ENCODE assay signal across 25 cellular contexts in the genomic region with DNA sequence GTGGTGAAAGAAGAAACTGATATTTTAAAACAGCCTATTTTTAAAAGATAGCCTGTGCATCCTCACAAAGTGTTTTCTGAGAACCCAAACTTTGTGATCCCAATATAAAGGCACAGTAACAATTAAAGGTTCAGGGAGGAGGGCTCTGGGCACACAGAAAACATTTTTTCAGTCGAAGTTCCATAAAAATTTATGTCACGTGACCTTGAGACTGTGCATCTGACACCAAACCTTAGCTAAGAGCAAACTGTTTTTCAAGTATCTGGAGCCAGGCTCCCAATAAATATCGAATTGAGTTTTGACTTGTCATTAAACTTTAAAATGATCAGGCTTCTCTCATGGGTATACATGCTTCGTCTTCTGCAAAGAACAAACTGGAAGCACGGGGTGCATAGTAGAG.
DNase-seq lines count a peak whose midpoint lies in the region; ATAC-seq, FAIRE-seq and TF ChIP-seq lines count a peak whose summit lies in the region.
"Had no signal": no experiment of that assay in that cellular context is flagged by ENCODE, and none has a peak within 500 bp of the region (broad histone marks: within the 10 kb centered on the region; RNA-seq: fewer than 3 reads in every experiment).

No MANE protein-coding gene starts in this region.

- RAD21 ChIA-PET in GM12878 (lab: Charles Lee; ENCODE audit: unreplicated experiment), result no interaction called here

- no peak for ATAC-seq in HepG2
- ATAC-seq in right lobe of liver, result no peak
- ATAC-seq in GM12878, result no peak
- no peak for ATAC-seq in HG02623 (IDR thresholded peaks at IDR 0.05; ENCODE audit: unreplicated experiment)

- H3K4me1 ChIP-seq in HepG2 (ENCODE audit: insufficient read depth, low read length), result no peaks in the 10 kb centered on the region
- no peaks in the 10 kb centered on the region for H3K4me1 ChIP-seq in right lobe of liver
- no peaks in the 10 kb centered on the region for H3K4me1 ChIP-seq in GM12878 (ENCODE audit: control insufficient read depth, insufficient read depth, low read length)
- no peaks in the 10 kb centered on the region for H3K4me1 ChIP-seq in kidney (ENCODE audit: control insufficient read depth in 1 of 2, insufficient read depth in 1 of 2, low read depth in 1 of 2, low read length in 2 of 2)
- no peaks in the 10 kb centered on the region for H3K4me1 ChIP-seq in spleen
- H3K4me1 ChIP-seq: BE2C, BLaER1 had no signal

- no peak for DNase-seq in HepG2 (ENCODE audit: low spot score)
- no peak for DNase-seq in right lobe of liver
- DNase-seq in GM12878 (ENCODE audit: low read depth, low spot score), result no peak
- DNase-seq in kidney, result no peak
- no peak for DNase-seq in spleen
- no peak for DNase-seq in NCI-H128 (lab: John Stamatoyannopoulos, UW; ENCODE audit: unreplicated experiment)
- DNase-seq: ACHN; BE2C; C1 segment of cervical spinal cord; CD4-positive, alpha-beta memory T cell; CD4-positive, CD25-positive, alpha-beta regulatory T cell; CD8-positive, alpha-beta memory T cell; COR-L47; DMS 273 treated with DMSO at 0.1 percent for 48 hours; DMS153; DMS53; DMS79; DND-41; EL; GDM1 had no signal

- CTCF ChIA-PET in HepG2 (lab: Yijun Ruan, JAX; ENCODE audit: low intra/inter-chr PET ratio, low total read pairs) (no interaction called here), GM12878 (lab: Yijun Ruan, JAX) (no interaction called here)

- H3K4me2 ChIP-seq in HepG2 (ENCODE audit: low read depth, low read length) (no peak overlapping the region), GM12878 (ENCODE audit: control insufficient read depth, insufficient read depth) (no peak overlapping the region)
- H3K4me2 ChIP-seq: BLaER1 had no signal

- 13% methylated on average over 3 of the region's 5 CpGs for WGBS in HepG2 (ENCODE audit: low lambda C conversion rate)
- WGBS in right lobe of liver (ENCODE audit: insufficient coverage, low coverage, low lambda C conversion rate, missing lambda C conversion rate), result 35% methylated on average over 5 of the region's 5 CpGs
- 2% methylated on average over 5 of the region's 5 CpGs for WGBS in GM12878 (ENCODE audit: insufficient coverage, insufficient replicate concordance, low lambda C conversion rate, missing lambda C conversion rate)
- 52 to 82% (median 67%) methylated on average over 5 of the region's 5 CpGs for WGBS in spleen, 5 donors

- POLR2A ChIA-PET in HepG2 (lab: Yijun Ruan, JAX), result no interaction called here
- POLR2A ChIA-PET in GM12878 (lab: Charles Lee), result no interaction called here

- SMC1A ChIA-PET in GM12878 (lab: Charles Lee; ENCODE audit: uncharacterized antibody, unreplicated experiment), result no interaction called here

- intact Hi-C loops in HepG2 (cut with micrococcal nuclease; ENCODE audit: unreplicated experiment) (no loop called here), right lobe of liver (cut with DNase I) (no loop called here), GM12878 (cut with micrococcal nuclease; ENCODE audit: unreplicated experiment) (no loop called here), kidney (cut with DNase I) (no loop called here), spleen (cut with DNase I; ENCODE audit: low total_unique reads) (no loop called here)

- H3K27me3 ChIP-seq in HepG2 (ENCODE audit: control insufficient read depth in 1 of 2, insufficient read depth in 2 of 2, low read length in 2 of 2) (no peaks in the 10 kb centered on the region), right lobe of liver (no peaks in the 10 kb centered on the region), GM12878 (replicated peaks in 1 of 2; ENCODE audit: control insufficient read depth in 2 of 2, insufficient read depth in 2 of 2, low read length in 1 of 2) (no peaks in the 10 kb centered on the region), spleen (replicated peaks in 1 of 7) (peaks cover 0 to 4% (median 0%) of the 10 kb centered on the region in 7 donors)
- H3K27me3 ChIP-seq: BE2C had no signal

- FAIRE-seq in HepG2 (lab: Jason Lieb, UNC) (no peak), GM12878 (lab: Jason Lieb, UNC) (no peak), kidney (lab: Jason Lieb, UNC) (peak; percentile 19)
- FAIRE-seq: GM12891, GM19239 had no signal

- H3K36me3 ChIP-seq in HepG2 (replicated peaks in 1 of 2; ENCODE audit: control insufficient read depth in 1 of 2, insufficient read depth in 2 of 2, low read length in 2 of 2) (no peaks in the 10 kb centered on the region), right lobe of liver (no peaks in the 10 kb centered on the region), GM12878 (ENCODE audit: control insufficient read depth in 2 of 2, insufficient read depth in 2 of 2, low read length in 1 of 2) (no peaks in the 10 kb centered on the region), kidney (ENCODE audit: control insufficient read depth in 1 of 2, insufficient read depth in 2 of 2, low read length in 2 of 2) (no peaks in the 10 kb centered on the region), spleen (no peaks in the 10 kb centered on the region)
- H3K36me3 ChIP-seq: BE2C, BLaER1 had no signal

- BruUV-seq in HepG2 (replicated peaks; lab: Mats Ljungman, UMichigan) (no TSS peak), GM12878 (replicated peaks; lab: Mats Ljungman, UMichigan) (no TSS peak)

- no peak overlapping the region for H3K4me3 ChIP-seq in HepG2 (replicated peaks in 1 of 3; ENCODE audit: insufficient read depth in 1 of 3, low read depth in 2 of 3, low read length in 3 of 3)
- H3K4me3 ChIP-seq in right lobe of liver, result no peak overlapping the region
- H3K4me3 ChIP-seq in GM12878, result no peak overlapping the region
- no peak overlapping the region for H3K4me3 ChIP-seq in kidney (ENCODE audit: low read length in 2 of 2)
- no peak overlapping the region for H3K4me3 ChIP-seq in spleen
- H3K4me3 ChIP-seq: BLaER1 had no signal

- TF ChIP-seq RAD21 in HepG2 (CRISPR knock-in tag; IDR thresholded peaks at IDR 0.05), result no peak
- TF ChIP-seq RAD21 in GM12878 (IDR thresholded peaks at IDR 0.05; ENCODE audit: insufficient read depth, low read depth, low read length), result no peak

- no peak for TF ChIP-seq EP300 in HepG2 (IDR thresholded peaks at IDR 0.05; ENCODE audit: low read depth in 2 of 2, low read length in 2 of 2)
- TF ChIP-seq EP300 in HepG2 (CRISPR knock-in tag; IDR thresholded peaks at IDR 0.05; ENCODE audit: borderline replicate concordance), result no peak
- TF ChIP-seq EP300 in GM12878 (IDR thresholded peaks at IDR 0.05; ENCODE audit: borderline replicate concordance in 1 of 2, control insufficient read depth in 1 of 2, low read depth in 2 of 2, low read length in 2 of 2), result no peak

- no peak overlapping the region for H2AFZ ChIP-seq in HepG2 (ENCODE audit: low read length)
- no peak overlapping the region for H2AFZ ChIP-seq in GM12878 (ENCODE audit: control insufficient read depth, low read depth, low read length)

- H3K9me3 ChIP-seq in HepG2 (ENCODE audit: low read length), result no peaks in the 10 kb centered on the region
- H3K9me3 ChIP-seq in right lobe of liver, result no peaks in the 10 kb centered on the region
- no peaks in the 10 kb centered on the region for H3K9me3 ChIP-seq in GM12878 (replicated peaks; ENCODE audit: control insufficient read depth, insufficient read depth, low read length)
- H3K9me3 ChIP-seq in kidney (ENCODE audit: control insufficient read depth in 1 of 2, low read length in 2 of 2), result no peaks in the 10 kb centered on the region
- H3K9me3 ChIP-seq in spleen, result no peaks in the 10 kb centered on the region
- H3K9me3 ChIP-seq: BE2C, BLaER1 had no signal

- H3K79me2 ChIP-seq in HepG2 (ENCODE audit: insufficient read depth, low read length) (no peaks in the 10 kb centered on the region), GM12878 (ENCODE audit: control insufficient read depth, insufficient read depth, low read length) (no peaks in the 10 kb centered on the region)

- H3K9ac ChIP-seq in HepG2 (ENCODE audit: insufficient read depth, low read depth, low read length) (no peak overlapping the region), GM12878 (ENCODE audit: control insufficient read depth, insufficient read depth, low read length) (no peak overlapping the region), kidney (ENCODE audit: low read length in 2 of 2) (no peak overlapping the region)
- H3K9ac ChIP-seq: BLaER1 had no signal

- TF ChIP-seq POLR2A in HepG2 (IDR thresholded peaks at IDR 0.05; ENCODE audit: insufficient read depth in 1 of 2, low read depth in 2 of 2, low read length in 2 of 2), result no peak
- no peak for TF ChIP-seq POLR2A in right lobe of liver (IDR thresholded peaks at IDR 0.05)
- TF ChIP-seq POLR2A in GM12878 (IDR thresholded peaks at IDR 0.05; ENCODE audit: low read depth, low read length), result no peak
- TF ChIP-seq POLR2A in spleen (IDR thresholded peaks at IDR 0.05), result no peak

- in situ Hi-C loops in HepG2 (cut with HindIII; ENCODE audit: extremely low pct_ligation_motif_present, low pct_unique_long_range_greater_than_20kb), result no loop called here
- in situ Hi-C loops in GM12878 (cut with MboI), result no loop called here

- no peaks in the 10 kb centered on the region for H4K20me1 ChIP-seq in HepG2 (ENCODE audit: insufficient read depth, low read length)
- no peaks in the 10 kb centered on the region for H4K20me1 ChIP-seq in GM12878 (ENCODE audit: control insufficient read depth, insufficient read depth)
- H4K20me1 ChIP-seq: BLaER1 had no signal

- TF ChIP-seq CTCF in HepG2 (CRISPR knock-in tag; IDR thresholded peaks at IDR 0.05) (no peak), right lobe of liver (IDR thresholded peaks at IDR 0.05) (no peak), GM12878 (IDR thresholded peaks at IDR 0.05 in 2 of 3, conservative IDR thresholded peaks at IDR 0.05 in 1 of 3; ENCODE audit: control insufficient read depth in 2 of 3, extremely low read depth in 1 of 3, insufficient read depth in 1 of 3, low read depth in 3 of 3, low read length in 3 of 3) (no peak), kidney (IDR thresholded peaks at IDR 0.05; ENCODE audit: borderline replicate concordance, extremely low read depth, insufficient read depth) (no peak), spleen (IDR thresholded peaks at IDR 0.05 in 8 of 11, conservative IDR thresholded peaks at IDR 0.05 in 3 of 11) (no peak)

- H3K27ac ChIP-seq in HepG2 (ENCODE audit: extremely low read length, insufficient read depth, low read length), result no peak overlapping the region
- no peak overlapping the region for H3K27ac ChIP-seq in right lobe of liver
- no peak overlapping the region for H3K27ac ChIP-seq in GM12878 (ENCODE audit: control insufficient read depth, insufficient read depth)
- H3K27ac ChIP-seq in kidney (ENCODE audit: low read depth in 2 of 2, low read length in 2 of 2), result no peak overlapping the region
- no peak overlapping the region for H3K27ac ChIP-seq in spleen
- H3K27ac ChIP-seq: 22Rv1, BLaER1 had no signal

TF ChIP-seq in HepG2, 621 proteins besides CTCF, POLR2A, EP300 and RAD21 (continues in another document):
- TF ChIP-seq RAD51 (IDR thresholded peaks at IDR 0.05; ENCODE audit: borderline replicate concordance), result peak; percentile 53; the same call in 1 of the 2 replicates

TF ChIP-seq in GM12878, 131 proteins besides CTCF, POLR2A, EP300 and RAD21:
- TF ChIP-seq KLF5 (IDR thresholded peaks at IDR 0.05; ENCODE audit: partially characterized antibody), result no peak
- TF ChIP-seq RAD51 (IDR thresholded peaks at IDR 0.05), result peak; percentile 51; the same call in 1 of the 2 replicates
